8 cellular contexts compared by ENCODE assay signal in the genomic region with DNA sequence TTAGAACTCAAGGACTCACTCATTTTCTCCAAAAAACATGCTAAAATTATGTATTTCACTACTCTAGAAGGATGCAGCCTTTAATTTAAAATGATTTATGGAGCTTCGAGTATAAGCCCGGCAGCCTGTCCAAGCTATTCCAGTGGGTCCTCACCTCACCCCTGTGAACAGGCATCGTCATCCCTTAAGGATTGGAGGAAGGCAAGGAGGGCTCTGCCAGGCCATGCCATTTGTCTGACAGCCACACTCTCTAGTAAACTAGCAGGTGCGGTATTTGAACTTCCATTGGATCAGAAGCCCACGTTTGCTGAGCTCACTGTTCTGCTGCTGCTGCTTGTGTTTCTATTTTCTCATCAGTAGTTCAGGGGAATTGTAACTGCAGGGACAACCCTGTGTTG. TPM values are rescaled to one million over a fixed set of nuclear protein-coding genes. Genes with fewer than 3 reads are reported as not detected.
DNase-seq lines count a peak whose midpoint lies in the region; ATAC-seq and TF ChIP-seq lines count a peak whose summit lies in the region.

No MANE protein-coding gene starts in this region.

- H3K36me3 Mint-ChIP-seq in CD8-positive, alpha-beta T cell = no peaks in the 10 kb centered on the region

- CTCF ChIA-PET in CD8-positive, alpha-beta T cell (lab: Charles Lee) = interaction anchor here (1.2 kb wide), 1 partner anchor 22 kb away, joined by 3 read pairs; no protein-coding TSS in a partner anchor

- TF ChIP-seq CTCF in KMS-11 (conservative IDR thresholded peaks at IDR 0.05; ENCODE audit: low read depth, low read length) (no peak), cardiac fibroblast (IDR thresholded peaks at IDR 0.05; ENCODE audit: low read depth, low read length) (no peak), lung (IDR thresholded peaks at IDR 0.05; ENCODE audit: control extremely low read depth, extremely low read depth) (no peak), thyroid gland (IDR thresholded peaks at IDR 0.05) (no peak)
- no peak for TF ChIP-seq CTCF in CD8-positive, alpha-beta T cell (IDR thresholded peaks at IDR 0.05)

- H2AFZ ChIP-seq in KMS-11 (ENCODE audit: low read depth) = peak overlapping the region; percentile 34; the same call in 1 of the 2 replicates

- DNase-seq in cardiac fibroblast (ENCODE audit: low read depth in 2 of 2) = no peak
- DNase-seq in lung (ENCODE audit: low spot score) = no peak
- DNase-seq in thyroid gland = no peak
- no peak for DNase-seq in erythroblast (lab: John Stamatoyannopoulos, UW)
- DNase-seq in CD8-positive, alpha-beta T cell = no peak
- no peak for DNase-seq in activated T-cell treated with anti-CD3 and anti-CD28 coated beads for 4 hours

- no peaks in the 10 kb centered on the region for H3K27me3 Mint-ChIP-seq in CD8-positive, alpha-beta T cell (ENCODE audit: low read depth)

- intact Hi-C loops in thyroid gland (cut with DNase I) = no loop called here
- intact Hi-C loops in CD8-positive, alpha-beta T cell (cut with DNase I, micrococcal nuclease) = no loop called here

- H3K36me3 ChIP-seq in KMS-11 (ENCODE audit: insufficient read depth) = no peaks in the 10 kb centered on the region
- peaks cover 0 to 15% of the 10 kb centered on the region in 2 donors for H3K36me3 ChIP-seq in lung (ENCODE audit: control insufficient read depth in 2 of 2, insufficient read depth in 2 of 2, low read length in 2 of 2)
- no peaks in the 10 kb centered on the region for H3K36me3 ChIP-seq in thyroid gland
- no peaks in the 10 kb centered on the region for H3K36me3 ChIP-seq in CD8-positive, alpha-beta T cell (ENCODE audit: insufficient read depth, low read length)

- no peaks in the 10 kb centered on the region for H3K27me3 ChIP-seq in KMS-11 (ENCODE audit: insufficient read depth, low read depth)
- no peaks in the 10 kb centered on the region for H3K27me3 ChIP-seq in lung (ENCODE audit: control insufficient read depth, insufficient read depth)
- H3K27me3 ChIP-seq in thyroid gland = no peaks in the 10 kb centered on the region
- no peaks in the 10 kb centered on the region for H3K27me3 ChIP-seq in CD8-positive, alpha-beta T cell (ENCODE audit: insufficient read depth, low read length)

- no peaks in the 10 kb centered on the region for H3K79me2 ChIP-seq in KMS-11 (ENCODE audit: insufficient read depth, low read depth)

- H3K4me1 ChIP-seq in KMS-11 (ENCODE audit: low read depth, poor library complexity, severe bottlenecking) = peaks cover 68% of the 10 kb centered on the region
- peaks cover 26 to 27% of the 10 kb centered on the region in 2 donors for H3K4me1 ChIP-seq in lung (ENCODE audit: control insufficient read depth in 2 of 2, insufficient read depth in 2 of 2, low read length in 2 of 2)
- peaks cover 46 to 83% of the 10 kb centered on the region in 2 donors for H3K4me1 ChIP-seq in thyroid gland
- H3K4me1 ChIP-seq in CD8-positive, alpha-beta T cell (ENCODE audit: insufficient read depth, low read length) = no peaks in the 10 kb centered on the region

- no peaks in the 10 kb centered on the region for H3K9me3 ChIP-seq in lung (ENCODE audit: control insufficient read depth in 2 of 2, insufficient read depth in 1 of 2, low read length in 1 of 2)
- H3K9me3 ChIP-seq in thyroid gland = no peaks in the 10 kb centered on the region
- no peaks in the 10 kb centered on the region for H3K9me3 ChIP-seq in CD8-positive, alpha-beta T cell (ENCODE audit: low read length)

- H3K4me1 Mint-ChIP-seq in CD8-positive, alpha-beta T cell (ENCODE audit: low read depth) = peaks cover 6% of the 10 kb centered on the region

- H3K9ac ChIP-seq in KMS-11 = peak overlapping the region; percentile 42; the same call in 1 of the 2 replicates

- H3K27ac ChIP-seq in KMS-11 = peak overlapping the region; percentile 78
- H3K27ac ChIP-seq in lung (ENCODE audit: low read depth in 1 of 2, low read length in 1 of 2) = peak overlapping the region; percentile 90 to 94
- H3K27ac ChIP-seq in thyroid gland = peak overlapping the region; percentile 97
- no peak overlapping the region for H3K27ac ChIP-seq in CD8-positive, alpha-beta T cell (ENCODE audit: low read depth, low read length)

- ATAC-seq in lung (ENCODE audit: insufficient read depth, low FRiP score) = no peak
- ATAC-seq in GM18505 (IDR thresholded peaks at IDR 0.05; ENCODE audit: unreplicated experiment) = no peak
- ATAC-seq in CD8-positive, alpha-beta T cell = no peak

- POLR2A ChIA-PET in CD8-positive, alpha-beta T cell (lab: Charles Lee) = interaction anchor here (0.9 kb wide), 1 partner anchor 40 kb away, joined by 3 read pairs; no protein-coding TSS in a partner anchor

- WGBS in lung, 2 donors = 56 to 71% methylated on average over 5 of the region's 5 CpGs
- 70 to 79% methylated on average over 5 of the region's 5 CpGs for WGBS in thyroid gland, 2 donors

- no peak overlapping the region for H3K27ac Mint-ChIP-seq in CD8-positive, alpha-beta T cell

- H3K9me3 Mint-ChIP-seq in CD8-positive, alpha-beta T cell = no peaks in the 10 kb centered on the region

- H3K4me3 ChIP-seq in KMS-11 (IDR thresholded peaks at IDR 0.05; ENCODE audit: insufficient read depth, low read depth, low read length) = no peak overlapping the region
- peak overlapping the region; percentile 58 to 72 for H3K4me3 ChIP-seq in cardiac fibroblast (replicated peaks in 1 of 2; ENCODE audit: low read depth in 2 of 2, low read length in 2 of 2)
- H3K4me3 ChIP-seq in lung = peak overlapping the region; percentile 13
- H3K4me3 ChIP-seq in thyroid gland (replicated peaks in 1 of 3) = peak overlapping the region in 1 of 3 donors; percentile 4
- no peak overlapping the region for H3K4me3 ChIP-seq in CD8-positive, alpha-beta T cell (ENCODE audit: low read depth, low read length)

- no peak overlapping the region for H3K4me3 Mint-ChIP-seq in CD8-positive, alpha-beta T cell

- TF ChIP-seq POLR2A in thyroid gland (IDR thresholded peaks at IDR 0.05) (no peak), erythroblast (IDR thresholded peaks at IDR 0.05; ENCODE audit: low read length) (no peak), GM18505 (IDR thresholded peaks at IDR 0.05; ENCODE audit: borderline replicate concordance, extremely low read depth, insufficient read depth, insufficient read length) (no peak)

- no peaks in the 10 kb centered on the region for H4K20me1 ChIP-seq in KMS-11 (ENCODE audit: insufficient read depth)

- H3K4me2 ChIP-seq in KMS-11 = peak overlapping the region; percentile 88

RNA-seq across cellular contexts. Expression of gene NAA20, which starts 39.8 kb away (rescaled TPM):
- total RNA-seq in lung (10 to 100 TPM; 33.6 to 55.6 TPM), thyroid gland (10 to 100 TPM; 53.3 to 65.7 (median 64.0) TPM)
- polyA plus RNA-seq in lung = 100 to 1,000 TPM in 1 of 2 donors, 10 to 100 TPM in 1; 64.3 to 143 TPM
- 10 to 100 TPM; 32.9 to 33.2 TPM for total RNA-seq in CD8-positive, alpha-beta T cell

Comparison
In these comparisons a context has a peak if more than half of its experiments do, and no peak if none do; other contexts are left out.
1. H3K4me3 ChIP-seq: peak in cardiac fibroblast (2 of 2) and lung (single experiment); none in KMS-11 (single experiment) and CD8-positive, alpha-beta T cell (single experiment).